26 cellular contexts compared by ENCODE assay signal in the genomic region with DNA sequence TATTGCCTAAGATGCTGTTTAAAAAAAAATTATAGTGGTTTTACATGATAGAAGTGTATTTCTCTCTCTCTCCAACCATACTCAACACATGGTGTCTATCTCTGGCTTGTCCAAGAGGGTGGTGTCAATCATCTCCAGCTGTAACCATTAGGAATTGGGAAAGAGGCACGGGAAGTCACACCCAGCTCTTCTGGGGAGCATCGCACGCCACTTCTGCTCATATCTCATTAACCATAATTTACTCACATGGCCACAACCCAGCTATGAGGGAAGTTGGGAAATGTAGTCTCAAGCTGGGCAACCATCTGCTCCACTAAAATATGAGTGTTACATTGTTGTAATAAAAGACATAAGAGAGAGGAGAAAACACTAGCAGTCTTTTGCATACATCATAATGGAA. TPM values are rescaled to one million over a fixed set of nuclear protein-coding genes. Genes with fewer than 3 reads are reported as not detected.
DNase-seq lines count a peak whose midpoint lies in the region; ATAC-seq and TF ChIP-seq lines count a peak whose summit lies in the region.
"Had no signal": no experiment of that assay in that cellular context is flagged by ENCODE, and none has a peak within 500 bp of the region (broad histone marks: within the 10 kb centered on the region; RNA-seq: fewer than 3 reads in every experiment).

No MANE protein-coding gene starts in this region.

- intact Hi-C loops in lower lobe of right lung (cut with DNase I): no loop called here

- H3K4me1 Mint-ChIP-seq in T-cell: no peaks in the 10 kb centered on the region
- H3K4me1 Mint-ChIP-seq: CD4-positive, CD25-positive, alpha-beta regulatory T cell; neural crest cell had no signal

- H3K4me3 Mint-ChIP-seq in T-cell: no peak overlapping the region
- H3K4me3 Mint-ChIP-seq: activated CD4-positive, alpha-beta T cell treated with anti-CD3 and anti-CD28 coated beads for 36 hours; activated naive CD4-positive, alpha-beta T cell treated with anti-CD3 and anti-CD28 coated beads, Interleukin-2, amount 50 U/mL, for 24 hours; CD4-positive, CD25-positive, alpha-beta regulatory T cell; neural crest cell; T-helper 1 cell treated with Interleukin-12 subunit alpha and Interleukin-12 subunit beta and Interleukin-4 antibody, amounts not matched to agents 30 μg/mL and 1 μg/mL, for 36 hours had no signal

- no peaks in the 10 kb centered on the region for H3K36me3 ChIP-seq in lower lobe of right lung
- H3K36me3 ChIP-seq: left ventricle myocardium inferior, sigmoid colon, upper lobe of left lung had no signal

- no peaks in the 10 kb centered on the region for H3K4me1 ChIP-seq in lower lobe of right lung
- H3K4me1 ChIP-seq: left ventricle myocardium inferior, sigmoid colon, upper lobe of left lung had no signal

- H3K27me3 Mint-ChIP-seq in T-cell: peaks cover 0 to 5% of the 10 kb centered on the region in 2 donors
- H3K27me3 Mint-ChIP-seq: activated CD4-positive, alpha-beta T cell treated with anti-CD3 and anti-CD28 coated beads for 36 hours; activated naive CD4-positive, alpha-beta T cell treated with anti-CD3 and anti-CD28 coated beads, Interleukin-2, amount 50 U/mL, for 24 hours; CD4-positive, CD25-positive, alpha-beta regulatory T cell; progenitor cell of endocrine pancreas had no signal

- no peak overlapping the region for H3K27ac Mint-ChIP-seq in T-cell
- H3K27ac Mint-ChIP-seq: activated CD4-positive, alpha-beta T cell treated with anti-CD3 and anti-CD28 coated beads for 36 hours; CD4-positive, CD25-positive, alpha-beta regulatory T cell; progenitor cell of endocrine pancreas; T-helper 1 cell treated with Interleukin-12 subunit alpha and Interleukin-12 subunit beta and Interleukin-4 antibody, amounts not matched to agents 30 μg/mL and 1 μg/mL, for 36 hours had no signal

- POLR2A ChIA-PET in T-cell (lab: Charles Lee): interaction anchor here in 1 of 2 donors (0.7 kb wide), 1 partner anchor 11 kb away, joined by 6 read pairs; no protein-coding TSS in a partner anchor

- CTCF ChIA-PET in T-cell (lab: Charles Lee): interaction anchor here in 1 of 2 donors (0.6 kb wide), 1 partner anchor 262 kb away, joined by 3 read pairs; no protein-coding TSS in a partner anchor

- H3K27me3 ChIP-seq in lower lobe of right lung (ENCODE audit: low read depth): no peaks in the 10 kb centered on the region
- H3K27me3 ChIP-seq: sigmoid colon, upper lobe of left lung had no signal

- H3K27ac ChIP-seq in lower lobe of right lung: no peak overlapping the region
- H3K27ac ChIP-seq: KMS-11, left ventricle myocardium inferior, sigmoid colon, upper lobe of left lung had no signal

- peaks cover 0 to 8% (median 0%) of the 10 kb centered on the region in 3 donors for H3K9me3 Mint-ChIP-seq in T-cell

- no peak overlapping the region for H3K4me3 ChIP-seq in lower lobe of right lung
- H3K4me3 ChIP-seq: left ventricle myocardium inferior, mucosa of descending colon, sigmoid colon, upper lobe of left lung had no signal

- H3K36me3 Mint-ChIP-seq in T-cell: no peaks in the 10 kb centered on the region
- H3K36me3 Mint-ChIP-seq: activated naive CD4-positive, alpha-beta T cell treated with anti-CD3 and anti-CD28 coated beads, Interleukin-2, amount 50 U/mL, for 24 hours; CD4-positive, CD25-positive, alpha-beta regulatory T cell had no signal

- TF ChIP-seq CTCF in lower lobe of right lung (IDR thresholded peaks at IDR 0.05): no peak

- DNase-seq in G401 (ENCODE audit: low spot score): peak; percentile 68
- DNase-seq in NCI-H1694 treated with DMSO at 0.1 percent for 48 hours (lab: John Stamatoyannopoulos, UW): peak; percentile 80
- peak; percentile 67 for DNase-seq in RPMI7951 (ENCODE audit: low read depth)
- no peak for DNase-seq in lower lobe of right lung
- no peak for DNase-seq in NCI-H2081 (lab: John Stamatoyannopoulos, UW)
- DNase-seq in T-cell: no peak
- DNase-seq: activated CD4-positive, alpha-beta T cell treated with anti-CD3 and anti-CD28 coated beads for 36 hours; anterior cingulate cortex; CD4-positive, CD25-positive, alpha-beta regulatory T cell; DMS153; left ventricle myocardium inferior; mucosa of descending colon; NCI-H1092 treated with DMSO at 0.1 percent for 48 hours; NCI-H2107; NCI-H526 treated with DMSO at 0.1 percent for 48 hours; PC-3; SIG-M5; sigmoid colon; upper lobe of left lung had no signal

- H3K9me3 ChIP-seq in lower lobe of right lung: no peaks in the 10 kb centered on the region
- H3K9me3 ChIP-seq: left ventricle myocardium inferior, mucosa of descending colon, sigmoid colon, upper lobe of left lung had no signal

- in situ Hi-C loops in G401 (cut with HindIII; ENCODE audit: low sequenced_read_pairs): no loop called here

- ATAC-seq in lower lobe of right lung (peak; percentile 39 to 60), GM21786 (IDR thresholded peaks at IDR 0.05; ENCODE audit: unreplicated experiment) (no peak), T-cell (replicated peaks in 1 of 4) (no peak)
- ATAC-seq: activated CD4-positive, alpha-beta T cell treated with anti-CD3 and anti-CD28 coated beads for 36 hours; mucosa of descending colon; PC-3 had no signal

RNA-seq across cellular contexts. Expression of gene TSHZ2, which starts 30.4 kb away (rescaled TPM):
- total RNA-seq in G401 (2014; rRNA removed; shearing (Covaris generic)): not detected in 2 replicates
- 0.12 TPM in 1 of 2 replicates, not detected in the other for total RNA-seq in RPMI7951 (2014; rRNA removed; shearing (Covaris generic))
- 12.6 TPM for total RNA-seq in lower lobe of right lung
- 10 to 100 TPM; 20.2 to 42.9 (median 25.8) TPM for total RNA-seq in T-cell
- total RNA-seq: endothelial cell of umbilical vein, PC-3 had no signal

Comparison
In these comparisons a context has a peak if more than half of its experiments do, and no peak if none do; other contexts are left out.
1. DNase-seq: peak in G401 (single experiment), NCI-H1694 treated with DMSO at 0.1 percent for 48 hours (single experiment) and RPMI7951 (single experiment); none in lower lobe of right lung (single experiment), NCI-H2081 (0 of 2) and T-cell (0 of 34).
2. ATAC-seq: peak in lower lobe of right lung (2 of 2); none in GM21786 (single experiment) and T-cell (0 of 4).
3. RNA of gene TSHZ2, which starts 30.4 kb away (total RNA-seq): 20.2 to 42.9 TPM in T-cell and 12.6 TPM in lower lobe of right lung (single experiment); 0.12 TPM in RPMI7951 and not detected in G401; every median in the first group is over 10 times any median in the second.